ENCODE assay signal across 2 cellular contexts in genomic region chr1:63466759-63467158, GRCh38.
A peak's percentile ranks its signal among the peaks of the same experiment; 100 is the strongest.
TF ChIP-seq lines count a peak whose summit lies in the region.

No MANE protein-coding gene starts in this region.

TF ChIP-seq in HepG2, 621 proteins besides CTCF, POLR2A, EP300 and RAD21:
- TF ChIP-seq STAG1 (CRISPR knock-in tag; IDR thresholded peaks at IDR 0.05) (peak; percentile 24; the same call in 1 of the 2 replicates), CC2D1A (CRISPR knock-in tag; IDR thresholded peaks at IDR 0.05) (no peak)

TF ChIP-seq in H1, 55 proteins besides CTCF, POLR2A, EP300 and RAD21:
- TF ChIP-seq GABPA (IDR thresholded peaks at IDR 0.05; ENCODE audit: borderline replicate concordance, insufficient read depth, low read length) (no peak), E2F6 (IDR thresholded peaks at IDR 0.05) (no peak), RNF2 (IDR thresholded peaks at IDR 0.05; ENCODE audit: borderline replicate concordance, low read depth, low read length, missing control alignments, poor library complexity, severe bottlenecking) (no peak), YY1 (IDR thresholded peaks at IDR 0.05; ENCODE audit: low read depth, low read length) (no peak), BACH1 (IDR thresholded peaks at IDR 0.05; ENCODE audit: low read length) (no peak), JUND (IDR thresholded peaks at IDR 0.05; ENCODE audit: low read length) (no peak), SRF (IDR thresholded peaks at IDR 0.05; ENCODE audit: low read depth, low read length) (no peak), EGR1 (IDR thresholded peaks at IDR 0.05; ENCODE audit: borderline replicate concordance, low read depth, low read length) (no peak), CBX8 (IDR thresholded peaks at IDR 0.05; ENCODE audit: borderline replicate concordance, low read depth, low read length) (no peak), HDAC2 (IDR thresholded peaks at IDR 0.05; ENCODE audit: borderline replicate concordance in 1 of 2, low read depth in 2 of 2, low read length in 2 of 2) (no peak), TAF1 (IDR thresholded peaks at IDR 0.05; ENCODE audit: low read depth, low read length) (no peak), SAP30 (IDR thresholded peaks at IDR 0.05; ENCODE audit: insufficient read depth, insufficient replicate concordance, low read length) (no peak), KDM1A (IDR thresholded peaks at IDR 0.05; ENCODE audit: borderline replicate concordance, low read length) (no peak), NRF1 (IDR thresholded peaks at IDR 0.05; ENCODE audit: low read depth, low read length) (no peak), CTBP2 (IDR thresholded peaks at IDR 0.05; ENCODE audit: borderline replicate concordance, insufficient read depth, insufficient read length, low read length) (no peak), PHF8 (conservative IDR thresholded peaks at IDR 0.05; ENCODE audit: low read depth, low read length) (no peak), CHD1 (IDR thresholded peaks at IDR 0.05; ENCODE audit: low read depth, low read length) (no peak), POLR2AphosphoS5 (IDR thresholded peaks at IDR 0.05; ENCODE audit: low read depth, low read length) (no peak), CHD7 (IDR thresholded peaks at IDR 0.05; ENCODE audit: insufficient replicate concordance, low read length) (no peak)
